ENCODE assay signal across 10 cellular contexts in the genomic region with DNA sequence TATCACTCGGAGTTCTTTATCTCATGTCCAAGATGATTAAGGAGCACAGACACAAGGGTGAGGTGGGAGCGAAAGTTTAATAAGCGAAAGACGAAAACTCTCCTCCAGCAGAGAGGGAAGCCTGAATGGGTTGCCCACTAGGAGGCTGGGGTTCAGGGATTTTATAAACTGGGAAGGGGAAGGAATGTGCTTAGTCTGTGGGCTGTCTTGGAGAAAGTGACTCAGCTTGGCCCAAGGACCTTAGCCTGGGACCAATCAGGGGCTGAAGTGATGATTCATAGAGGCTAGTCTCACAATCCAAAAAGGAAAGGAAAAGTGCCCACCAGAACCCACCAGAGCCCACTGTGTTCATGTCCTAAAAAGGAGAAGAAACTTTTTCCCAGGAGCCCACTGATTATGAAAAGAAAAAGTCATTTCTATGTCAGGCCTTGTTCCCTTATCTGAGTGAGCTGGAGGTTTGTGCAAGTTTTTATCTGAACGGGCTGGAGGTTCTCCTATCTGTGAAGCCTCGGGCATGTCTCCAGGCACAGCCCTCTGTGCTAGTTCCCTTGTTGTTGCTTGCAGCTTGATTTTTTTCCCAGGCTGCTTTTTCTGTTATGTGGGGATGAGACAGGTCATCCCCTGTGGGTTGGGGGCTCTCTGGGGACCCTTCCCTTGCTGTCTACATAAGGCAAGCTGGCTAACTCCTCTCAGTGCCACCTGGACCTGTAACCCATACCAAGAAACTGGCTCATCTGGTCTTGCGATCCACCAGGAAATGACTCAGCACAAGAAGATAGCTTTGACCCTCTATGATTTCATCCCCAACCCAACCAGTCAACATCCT. TPM values are rescaled to one million over a fixed set of nuclear protein-coding genes. Genes with fewer than 3 reads are reported as not detected.
DNase-seq lines count a peak whose midpoint lies in the region; ATAC-seq and TF ChIP-seq lines count a peak whose summit lies in the region.
"Had no signal": no experiment of that assay in that cellular context is flagged by ENCODE, and none has a peak within 500 bp of the region (broad histone marks: within the 10 kb centered on the region; RNA-seq: fewer than 3 reads in every experiment).

No MANE protein-coding gene starts in this region.

- no peak for TF ChIP-seq CTCF in foreskin keratinocyte (conservative IDR thresholded peaks at IDR 0.05)

- peak; percentile 92 for DNase-seq in ELR (ENCODE audit: low read depth)
- peak; percentile 58 to 64 for DNase-seq in SJSA1 (ENCODE audit: low read depth in 1 of 2, low spot score in 2 of 2)
- peak; percentile 58 to 82 for DNase-seq in foreskin keratinocyte
- peak; percentile 70 for DNase-seq in renal cortical epithelial cell (ENCODE audit: low read depth)
- no peak for DNase-seq in NCI-H1436 (lab: John Stamatoyannopoulos, UW)
- no peak for DNase-seq in anterior cingulate cortex (lab: John Stamatoyannopoulos, UW)
- DNase-seq: activated naive CD8-positive, alpha-beta T cell treated with anti-CD3 and anti-CD28 coated beads, Interleukin-2, amount 50 U/mL, for 24 hours; naive thymus-derived CD4-positive, alpha-beta T cell had no signal

- no peak overlapping the region for H3K4me3 ChIP-seq in SJSA1

- H3K9me3 ChIP-seq in SJSA1 (replicated peaks), result 0 out of 2 replicates have a peak, but pooled peaks cover 3% of the 10 kb centered on the region

- ATAC-seq in foreskin keratinocyte (peak; percentile 71), GM21381 (IDR thresholded peaks at IDR 0.05; ENCODE audit: unreplicated experiment) (no peak), GM19455 (IDR thresholded peaks at IDR 0.05; ENCODE audit: unreplicated experiment) (no peak)
- ATAC-seq: activated naive CD8-positive, alpha-beta T cell treated with anti-CD3 and anti-CD28 coated beads, Interleukin-2, amount 50 U/mL, for 24 hours; naive thymus-derived CD4-positive, alpha-beta T cell had no signal

- peaks cover 12% of the 10 kb centered on the region for H3K4me1 ChIP-seq in SJSA1 (replicated peaks)
- no peaks in the 10 kb centered on the region for H3K4me1 ChIP-seq in foreskin keratinocyte

- H3K27me3 ChIP-seq in SJSA1 (replicated peaks) (no peaks in the 10 kb centered on the region), foreskin keratinocyte (no peaks in the 10 kb centered on the region)

- H3K27ac ChIP-seq in SJSA1 (peak overlapping the region; percentile 66), foreskin keratinocyte (no peak overlapping the region)

- H3K36me3 ChIP-seq in SJSA1, result no peaks in the 10 kb centered on the region

RNA-seq across cellular contexts. Expression of gene GOLGA5, which starts 8.3 kb away (rescaled TPM):
- total RNA-seq in SJSA1 (2014; rRNA removed; shearing (Covaris generic)), result 22.7 and 32.7 TPM in 2 replicates
- total RNA-seq in foreskin keratinocyte (36.7 and 38.1 TPM in 2 replicates), renal cortical epithelial cell (45.6 and 47.1 TPM in 2 replicates)
- polyA plus RNA-seq in foreskin keratinocyte, result 25.0 and 27.4 TPM in 2 replicates

RNA-seq across cellular contexts. Expression of gene LGMN, which starts 37.4 kb away (rescaled TPM):
- total RNA-seq in SJSA1 (2014; rRNA removed; shearing (Covaris generic)), result 136 and 156 TPM in 2 replicates
- 45.6 and 46.3 TPM in 2 replicates for total RNA-seq in foreskin keratinocyte
- 39.5 and 40.8 TPM in 2 replicates for polyA plus RNA-seq in foreskin keratinocyte
- 62.2 and 88.1 TPM in 2 replicates for total RNA-seq in renal cortical epithelial cell

Comparison
In these comparisons a context has a peak if more than half of its experiments do, and no peak if none do; other contexts are left out.
1. DNase-seq: peak in ELR (single experiment), SJSA1 (2 of 2), foreskin keratinocyte (2 of 2) and renal cortical epithelial cell (single experiment); none in NCI-H1436 (single experiment) and anterior cingulate cortex (0 of 58).